In the genomic region with DNA sequence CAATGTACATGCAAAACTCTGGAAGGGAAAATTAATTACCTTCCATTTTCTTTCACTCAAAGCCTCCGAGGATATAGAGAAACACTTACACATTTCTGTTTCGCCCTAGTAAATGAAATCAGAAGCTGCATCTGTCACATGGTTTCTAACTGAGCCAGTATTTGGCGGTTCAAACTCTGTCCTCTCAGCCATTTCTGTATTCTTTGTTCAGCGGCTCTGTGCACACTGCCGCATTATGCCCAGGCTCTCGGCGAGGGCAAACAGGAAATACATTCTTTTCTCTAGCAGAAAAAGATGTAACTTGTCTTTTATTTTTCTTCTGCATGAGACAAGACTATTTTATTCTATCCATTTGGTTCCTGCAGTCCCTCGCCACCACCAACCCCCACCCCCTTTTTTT, we compare ENCODE assay signal across 18 cellular contexts.
DNase-seq lines count a peak whose midpoint lies in the region; ATAC-seq, FAIRE-seq and TF ChIP-seq lines count a peak whose summit lies in the region.
"Had no signal": no experiment of that assay in that cellular context is flagged by ENCODE, and none has a peak within 500 bp of the region (broad histone marks: within the 10 kb centered on the region; RNA-seq: fewer than 3 reads in every experiment).

No MANE protein-coding gene starts in this region.

- no peaks in the 10 kb centered on the region for H3F3A ChIP-seq in neural cell (ENCODE audit: insufficient read depth, low read length, poor library complexity, severe bottlenecking)

- POLR2A ChIA-PET in GM10248 (lab: Yijun Ruan, JAX) = no interaction called here

- no peaks in the 10 kb centered on the region for H3K79me2 ChIP-seq in neural cell (replicated peaks; ENCODE audit: insufficient read depth, low read length)

- no peak for TF ChIP-seq EP300 in neural cell (conservative IDR thresholded peaks at IDR 0.05; ENCODE audit: poor library complexity, severe bottlenecking)

- no peak overlapping the region for H3K4me2 ChIP-seq in neural cell (ENCODE audit: low read length)
- H3K4me2 ChIP-seq: A549 had no signal

- intact Hi-C loops in psoas muscle (cut with DNase I) = no loop called here

- H3K4me3 ChIP-seq in neural cell (ENCODE audit: low read length) (no peak overlapping the region), psoas muscle (no peak overlapping the region)
- H3K4me3 ChIP-seq: A549, ovary, thoracic aorta had no signal

- H3K27ac ChIP-seq in neural cell (ENCODE audit: low read length) (peak overlapping the region; percentile 58), psoas muscle (no peak overlapping the region)
- H3K27ac ChIP-seq: A549, ovary, thoracic aorta had no signal

- H3K27me3 ChIP-seq in neural cell (ENCODE audit: insufficient read depth, low read depth, low read length) (no peaks in the 10 kb centered on the region), psoas muscle (ENCODE audit: insufficient read depth in 3 of 3, low read length in 2 of 3) (peaks cover 0 to 44% (median 4%) of the 10 kb centered on the region in 3 donors)
- H3K27me3 ChIP-seq: ovary had no signal

- no peak for TF ChIP-seq CTCF in neural cell (IDR thresholded peaks at IDR 0.05; ENCODE audit: poor library complexity, severe bottlenecking)
- no peak for TF ChIP-seq CTCF in GM13976 (IDR thresholded peaks at IDR 0.05; ENCODE audit: borderline replicate concordance, control extremely low read depth, extremely low read depth, insufficient read depth, missing control alignments)
- no peak for TF ChIP-seq CTCF in psoas muscle (IDR thresholded peaks at IDR 0.05)
- TF ChIP-seq CTCF in GM10248 (IDR thresholded peaks at IDR 0.05; ENCODE audit: control extremely low read depth, extremely low read depth, low read depth, missing control alignments) = no peak

- H2AFZ ChIP-seq in neural cell (ENCODE audit: low read depth, low read length) = no peak overlapping the region

- no peaks in the 10 kb centered on the region for H4K20me1 ChIP-seq in neural cell (ENCODE audit: insufficient read depth)

- CTCF ChIA-PET in GM10248 (lab: Yijun Ruan, JAX) = no interaction called here

- H3K36me3 ChIP-seq in neural cell (ENCODE audit: insufficient read depth, low read length) (no peaks in the 10 kb centered on the region), psoas muscle (ENCODE audit: insufficient read depth in 1 of 2, low read depth in 1 of 2) (no peaks in the 10 kb centered on the region)
- H3K36me3 ChIP-seq: ovary, thoracic aorta had no signal

- no peak for TF ChIP-seq POLR2A in H54 (IDR thresholded peaks at IDR 0.05; ENCODE audit: low read depth, low read length)

- peak; percentile 77 for DNase-seq in Ammon's horn (ENCODE audit: low spot score)
- peak in 40 of 56 donors; percentile 1 to 72 (median 17) for DNase-seq in amygdala (lab: John Stamatoyannopoulos, UW)
- DNase-seq in frontal cortex (ENCODE audit: low spot score in 2 of 2) = peak in 1 of 2 donors; percentile 11
- no peak for DNase-seq in GM13976 (ENCODE audit: low spot score)
- no peak for DNase-seq in psoas muscle
- DNase-seq in GM10248 (ENCODE audit: extremely low spot score) = no peak
- no peak for DNase-seq in H54 (ENCODE audit: insufficient read length, low spot score)
- DNase-seq: activated CD4-positive, alpha-beta T cell treated with anti-CD3 and anti-CD28 coated beads, Interleukin-2, amount 10 ng/mL, durations not matched to agents 24 days and 14 days; NCI-H1105; NCI-H2081; NCI-H510A treated with DMSO at 0.1 percent for 48 hours; ovary had no signal

- no peaks in the 10 kb centered on the region for H3K9me3 ChIP-seq in neural cell (ENCODE audit: low read length)
- H3K9me3 ChIP-seq in psoas muscle = no peaks in the 10 kb centered on the region
- H3K9me3 ChIP-seq: A549, ovary, thoracic aorta had no signal

- TF ChIP-seq RAD21 in neural cell (conservative IDR thresholded peaks at IDR 0.05) = no peak

- no peaks in the 10 kb centered on the region for H3K4me1 ChIP-seq in psoas muscle
- H3K4me1 ChIP-seq: A549 had no signal

- H3K9me2 ChIP-seq in neural cell (ENCODE audit: insufficient read depth, low read length) = no peaks in the 10 kb centered on the region

- no peak overlapping the region for H3K9ac ChIP-seq in neural cell (ENCODE audit: low read length)

- WGBS in psoas muscle, 3 donors = 81 to 89% (median 82%) methylated on average over 8 of the region's 8 CpGs

- FAIRE-seq in frontal cortex (lab: Jason Lieb, UNC) (peak; percentile 15), H54 (lab: Jason Lieb, UNC) (no peak)
- FAIRE-seq: A549, GM18507 had no signal

- no peak for ATAC-seq in psoas muscle
- ATAC-seq: A549, HCT116, Right ventricle myocardium inferior had no signal

- in situ Hi-C loops in GM13976 (cut with MboI; ENCODE audit: low sequenced_read_pairs, unreplicated experiment) = loop anchor here (25.0 kb wide), 1 partner anchor 376 kb away; no protein-coding TSS in a partner anchor

TF ChIP-seq in neural cell, 6 proteins besides CTCF, POLR2A, EP300 and RAD21:
- TF ChIP-seq POLR2AphosphoS5 (IDR thresholded peaks at IDR 0.05) (no peak), SMC3 (conservative IDR thresholded peaks at IDR 0.05; ENCODE audit: poor library complexity) (no peak), TAF1 (IDR thresholded peaks at IDR 0.05; ENCODE audit: low read depth) (no peak)
- TF ChIP-seq, protein P1, sequence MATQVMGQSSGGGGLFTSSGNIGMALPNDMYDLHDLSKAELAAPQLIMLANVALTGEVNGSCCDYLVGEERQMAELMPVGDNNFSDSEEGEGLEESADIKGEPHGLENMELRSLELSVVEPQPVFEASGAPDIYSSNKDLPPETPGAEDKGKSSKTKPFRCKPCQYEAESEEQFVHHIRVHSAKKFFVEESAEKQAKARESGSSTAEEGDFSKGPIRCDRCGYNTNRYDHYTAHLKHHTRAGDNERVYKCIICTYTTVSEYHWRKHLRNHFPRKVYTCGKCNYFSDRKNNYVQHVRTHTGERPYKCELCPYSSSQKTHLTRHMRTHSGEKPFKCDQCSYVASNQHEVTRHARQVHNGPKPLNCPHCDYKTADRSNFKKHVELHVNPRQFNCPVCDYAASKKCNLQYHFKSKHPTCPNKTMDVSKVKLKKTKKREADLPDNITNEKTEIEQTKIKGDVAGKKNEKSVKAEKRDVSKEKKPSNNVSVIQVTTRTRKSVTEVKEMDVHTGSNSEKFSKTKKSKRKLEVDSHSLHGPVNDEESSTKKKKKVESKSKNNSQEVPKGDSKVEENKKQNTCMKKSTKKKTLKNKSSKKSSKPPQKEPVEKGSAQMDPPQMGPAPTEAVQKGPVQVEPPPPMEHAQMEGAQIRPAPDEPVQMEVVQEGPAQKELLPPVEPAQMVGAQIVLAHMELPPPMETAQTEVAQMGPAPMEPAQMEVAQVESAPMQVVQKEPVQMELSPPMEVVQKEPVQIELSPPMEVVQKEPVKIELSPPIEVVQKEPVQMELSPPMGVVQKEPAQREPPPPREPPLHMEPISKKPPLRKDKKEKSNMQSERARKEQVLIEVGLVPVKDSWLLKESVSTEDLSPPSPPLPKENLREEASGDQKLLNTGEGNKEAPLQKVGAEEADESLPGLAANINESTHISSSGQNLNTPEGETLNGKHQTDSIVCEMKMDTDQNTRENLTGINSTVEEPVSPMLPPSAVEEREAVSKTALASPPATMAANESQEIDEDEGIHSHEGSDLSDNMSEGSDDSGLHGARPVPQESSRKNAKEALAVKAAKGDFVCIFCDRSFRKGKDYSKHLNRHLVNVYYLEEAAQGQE (IDR thresholded peaks at IDR 0.05; ENCODE audit: borderline replicate concordance) = no peak
TF ChIP-seq in neural cell: peak in this region for 0.

Comparison
In these comparisons a context has a peak if more than half of its experiments do, and no peak if none do; other contexts are left out.
1. DNase-seq: peak in Ammon's horn (single experiment) and amygdala (40 of 56); none in GM13976 (single experiment), psoas muscle (0 of 2), GM10248 (single experiment) and H54 (single experiment).